Comparison of ENCODE assay signal across 1 cellular context in genomic region chr6:33440649-33441309, GRCh38.
TF ChIP-seq lines count a peak whose summit lies in the region.

No MANE protein-coding gene starts in this region.

TF ChIP-seq in K562, 482 proteins besides CTCF, POLR2A, EP300 and RAD21 (continues in another document):
- TF ChIP-seq PREB (CRISPR knock-in tag; IDR thresholded peaks at IDR 0.05) (no peak), LEF1 (IDR thresholded peaks at IDR 0.05) (0 out of 2 replicates have a peak, but pooled peaks have one; percentile 40), ERF (CRISPR knock-in tag; IDR thresholded peaks at IDR 0.05) (0 out of 2 replicates have a peak, but pooled peaks have one; percentile 15), SPI1 (IDR thresholded peaks at IDR 0.05; ENCODE audit: borderline replicate concordance, low read depth, low read length) (peak; percentile 54; the same call in 1 of the 2 replicates), POLR2G (IDR thresholded peaks at IDR 0.05; ENCODE audit: low read depth, low read length) (peak; percentile 34; the same call in 1 of the 2 replicates), NRF1 (conservative IDR thresholded peaks at IDR 0.05 in 1 of 2, IDR thresholded peaks at IDR 0.05 in 1 of 2) (peak; percentile 89 to 91), ARID4B (CRISPR knock-in tag; IDR thresholded peaks at IDR 0.05) (no peak), MBD2 (IDR thresholded peaks at IDR 0.05; ENCODE audit: borderline replicate concordance, low read depth) (no peak), DPF2 (IDR thresholded peaks at IDR 0.05) (0 out of 2 replicates have a peak, but pooled peaks have one; percentile 35), NR4A1 (CRISPR knock-in tag; IDR thresholded peaks at IDR 0.05) (no peak), NR4A1 (tag; IDR thresholded peaks at IDR 0.05) (0 out of 2 replicates have a peak, but pooled peaks have one; percentile 28), ARID1B (IDR thresholded peaks at IDR 0.05) (peak; percentile 54; the same call in 1 of the 2 replicates), SMAD4 (CRISPR knock-in tag; conservative IDR thresholded peaks at IDR 0.05) (peak; percentile 69; the same call in 1 of the 2 replicates), CTBP1 (IDR thresholded peaks at IDR 0.05; ENCODE audit: borderline replicate concordance) (peak; percentile 23; the same call in 1 of the 2 replicates), E2F6 (IDR thresholded peaks at IDR 0.05; ENCODE audit: borderline replicate concordance in 1 of 2, extremely low read depth in 1 of 2, insufficient read depth in 1 of 2, insufficient read length in 1 of 2, low read depth in 1 of 2, low read length in 1 of 2, poor library complexity in 1 of 2, severe bottlenecking in 1 of 2) (peak; percentile 18 to 60), UBTF (IDR thresholded peaks at IDR 0.05; ENCODE audit: borderline replicate concordance in 1 of 2, low read depth in 2 of 2, low read length in 2 of 2) (peak in 1 of 2 experiments; percentile 63; a peak in 1 of 4 replicates), BRD9 (IDR thresholded peaks at IDR 0.05; ENCODE audit: low read depth, partially characterized antibody) (peak; percentile 4), RBFOX2 (IDR thresholded peaks at IDR 0.05; ENCODE audit: low read depth, low read length) (0 out of 2 replicates have a peak, but pooled peaks have one; percentile 23), HMGXB4 (CRISPR knock-in tag; IDR thresholded peaks at IDR 0.05) (0 out of 2 replicates have a peak, but pooled peaks have one; percentile 49), ARID3A (IDR thresholded peaks at IDR 0.05; ENCODE audit: borderline replicate concordance, low read depth, low read length) (no peak), HNRNPL (IDR thresholded peaks at IDR 0.05; ENCODE audit: low read depth, low read length) (no peak), ATF1 (CRISPR knock-in tag; IDR thresholded peaks at IDR 0.05) (no peak), ATF1 (tag; IDR thresholded peaks at IDR 0.05) (0 out of 2 replicates have a peak, but pooled peaks have one; percentile 25), HNRNPLL (IDR thresholded peaks at IDR 0.05; ENCODE audit: low read depth, low read length, poor library complexity, severe bottlenecking) (peak; percentile 61), JUND (IDR thresholded peaks at IDR 0.05; ENCODE audit: borderline replicate concordance, low read depth, low read length) (0 out of 2 replicates have a peak, but pooled peaks have one; percentile 16), JUND (tag; IDR thresholded peaks at IDR 0.05; ENCODE audit: borderline replicate concordance, low read depth, low read length) (no peak; the same call in 2 of the 3 replicates), L3MBTL2 (IDR thresholded peaks at IDR 0.05) (peak; percentile 47), ZNF134 (CRISPR knock-in tag; conservative IDR thresholded peaks at IDR 0.05) (no peak), NELFE (IDR thresholded peaks at IDR 0.05; ENCODE audit: insufficient read depth, insufficient read length) (no peak), KDM2B (CRISPR knock-in tag; IDR thresholded peaks at IDR 0.05) (peak; percentile 93; the same call in 1 of the 2 replicates), MYBL2 (IDR thresholded peaks at IDR 0.05; ENCODE audit: low read depth) (no peak), MYBL2 (CRISPR knock-in tag; IDR thresholded peaks at IDR 0.05; ENCODE audit: borderline replicate concordance) (no peak), ETV1 (tag; conservative IDR thresholded peaks at IDR 0.05; ENCODE audit: low read depth) (0 out of 2 replicates have a peak, but pooled peaks have one; percentile 32)
- TF ChIP-seq, protein P1, sequence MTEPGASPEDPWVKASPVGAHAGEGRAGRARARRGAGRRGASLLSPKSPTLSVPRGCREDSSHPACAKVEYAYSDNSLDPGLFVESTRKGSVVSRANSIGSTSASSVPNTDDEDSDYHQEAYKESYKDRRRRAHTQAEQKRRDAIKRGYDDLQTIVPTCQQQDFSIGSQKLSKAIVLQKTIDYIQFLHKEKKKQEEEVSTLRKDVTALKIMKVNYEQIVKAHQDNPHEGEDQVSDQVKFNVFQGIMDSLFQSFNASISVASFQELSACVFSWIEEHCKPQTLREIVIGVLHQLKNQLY (CRISPR knock-in tag; conservative IDR thresholded peaks at IDR 0.05), result 0 out of 4 replicates have a peak, but pooled peaks of 1 of the 2 experiments have one; percentile 70
- TF ChIP-seq, protein P2, sequence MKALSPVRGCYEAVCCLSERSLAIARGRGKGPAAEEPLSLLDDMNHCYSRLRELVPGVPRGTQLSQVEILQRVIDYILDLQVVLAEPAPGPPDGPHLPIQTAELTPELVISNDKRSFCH (CRISPR knock-in tag; IDR thresholded peaks at IDR 0.05), result no peak
- TF ChIP-seq, protein P2 (tag; IDR thresholded peaks at IDR 0.05), result peak; percentile 79
- TF ChIP-seq, protein P3, sequence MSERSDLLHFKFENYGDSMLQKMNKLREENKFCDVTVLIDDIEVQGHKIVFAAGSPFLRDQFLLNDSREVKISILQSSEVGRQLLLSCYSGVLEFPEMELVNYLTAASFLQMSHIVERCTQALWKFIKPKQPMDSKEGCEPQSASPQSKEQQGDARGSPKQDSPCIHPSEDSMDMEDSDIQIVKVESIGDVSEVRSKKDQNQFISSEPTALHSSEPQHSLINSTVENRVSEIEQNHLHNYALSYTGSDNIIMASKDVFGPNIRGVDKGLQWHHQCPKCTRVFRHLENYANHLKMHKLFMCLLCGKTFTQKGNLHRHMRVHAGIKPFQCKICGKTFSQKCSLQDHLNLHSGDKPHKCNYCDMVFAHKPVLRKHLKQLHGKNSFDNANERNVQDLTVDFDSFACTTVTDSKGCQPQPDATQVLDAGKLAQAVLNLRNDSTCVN (CRISPR knock-in tag; IDR thresholded peaks at IDR 0.05), result 0 out of 2 replicates have a peak, but pooled peaks have one; percentile 54
- TF ChIP-seq, protein P4, sequence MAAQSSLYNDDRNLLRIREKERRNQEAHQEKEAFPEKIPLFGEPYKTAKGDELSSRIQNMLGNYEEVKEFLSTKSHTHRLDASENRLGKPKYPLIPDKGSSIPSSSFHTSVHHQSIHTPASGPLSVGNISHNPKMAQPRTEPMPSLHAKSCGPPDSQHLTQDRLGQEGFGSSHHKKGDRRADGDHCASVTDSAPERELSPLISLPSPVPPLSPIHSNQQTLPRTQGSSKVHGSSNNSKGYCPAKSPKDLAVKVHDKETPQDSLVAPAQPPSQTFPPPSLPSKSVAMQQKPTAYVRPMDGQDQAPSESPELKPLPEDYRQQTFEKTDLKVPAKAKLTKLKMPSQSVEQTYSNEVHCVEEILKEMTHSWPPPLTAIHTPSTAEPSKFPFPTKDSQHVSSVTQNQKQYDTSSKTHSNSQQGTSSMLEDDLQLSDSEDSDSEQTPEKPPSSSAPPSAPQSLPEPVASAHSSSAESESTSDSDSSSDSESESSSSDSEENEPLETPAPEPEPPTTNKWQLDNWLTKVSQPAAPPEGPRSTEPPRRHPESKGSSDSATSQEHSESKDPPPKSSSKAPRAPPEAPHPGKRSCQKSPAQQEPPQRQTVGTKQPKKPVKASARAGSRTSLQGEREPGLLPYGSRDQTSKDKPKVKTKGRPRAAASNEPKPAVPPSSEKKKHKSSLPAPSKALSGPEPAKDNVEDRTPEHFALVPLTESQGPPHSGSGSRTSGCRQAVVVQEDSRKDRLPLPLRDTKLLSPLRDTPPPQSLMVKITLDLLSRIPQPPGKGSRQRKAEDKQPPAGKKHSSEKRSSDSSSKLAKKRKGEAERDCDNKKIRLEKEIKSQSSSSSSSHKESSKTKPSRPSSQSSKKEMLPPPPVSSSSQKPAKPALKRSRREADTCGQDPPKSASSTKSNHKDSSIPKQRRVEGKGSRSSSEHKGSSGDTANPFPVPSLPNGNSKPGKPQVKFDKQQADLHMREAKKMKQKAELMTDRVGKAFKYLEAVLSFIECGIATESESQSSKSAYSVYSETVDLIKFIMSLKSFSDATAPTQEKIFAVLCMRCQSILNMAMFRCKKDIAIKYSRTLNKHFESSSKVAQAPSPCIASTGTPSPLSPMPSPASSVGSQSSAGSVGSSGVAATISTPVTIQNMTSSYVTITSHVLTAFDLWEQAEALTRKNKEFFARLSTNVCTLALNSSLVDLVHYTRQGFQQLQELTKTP (IDR thresholded peaks at IDR 0.05; ENCODE audit: low read depth in 1 of 2, partially characterized antibody in 2 of 2), result no peak
